Comparison of ENCODE assay signal across 1 cellular context in genomic region chr4:40763228-40763716, GRCh38.
TF ChIP-seq lines count a peak whose summit lies in the region.

No MANE protein-coding gene starts in this region.

TF ChIP-seq in WTC11, 78 proteins besides CTCF, POLR2A, EP300 and RAD21 (continued from another document):
- no peak for TF ChIP-seq ARID4B (CRISPR knock-in tag; IDR thresholded peaks at IDR 0.05; ENCODE audit: borderline replicate concordance)
- TF ChIP-seq ZMAT4 (CRISPR knock-in tag; IDR thresholded peaks at IDR 0.05): no peak
- no peak for TF ChIP-seq TEAD1 (CRISPR knock-in tag; IDR thresholded peaks at IDR 0.05)
- TF ChIP-seq, protein P1, sequence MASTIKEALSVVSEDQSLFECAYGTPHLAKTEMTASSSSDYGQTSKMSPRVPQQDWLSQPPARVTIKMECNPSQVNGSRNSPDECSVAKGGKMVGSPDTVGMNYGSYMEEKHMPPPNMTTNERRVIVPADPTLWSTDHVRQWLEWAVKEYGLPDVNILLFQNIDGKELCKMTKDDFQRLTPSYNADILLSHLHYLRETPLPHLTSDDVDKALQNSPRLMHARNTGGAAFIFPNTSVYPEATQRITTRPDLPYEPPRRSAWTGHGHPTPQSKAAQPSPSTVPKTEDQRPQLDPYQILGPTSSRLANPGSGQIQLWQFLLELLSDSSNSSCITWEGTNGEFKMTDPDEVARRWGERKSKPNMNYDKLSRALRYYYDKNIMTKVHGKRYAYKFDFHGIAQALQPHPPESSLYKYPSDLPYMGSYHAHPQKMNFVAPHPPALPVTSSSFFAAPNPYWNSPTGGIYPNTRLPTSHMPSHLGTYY (CRISPR knock-in tag; IDR thresholded peaks at IDR 0.05): no peak
- TF ChIP-seq TEAD4 (CRISPR knock-in tag; IDR thresholded peaks at IDR 0.05): no peak
- TF ChIP-seq ESRRA (CRISPR knock-in tag; IDR thresholded peaks at IDR 0.05; ENCODE audit: borderline replicate concordance): no peak
- TF ChIP-seq, protein P2, sequence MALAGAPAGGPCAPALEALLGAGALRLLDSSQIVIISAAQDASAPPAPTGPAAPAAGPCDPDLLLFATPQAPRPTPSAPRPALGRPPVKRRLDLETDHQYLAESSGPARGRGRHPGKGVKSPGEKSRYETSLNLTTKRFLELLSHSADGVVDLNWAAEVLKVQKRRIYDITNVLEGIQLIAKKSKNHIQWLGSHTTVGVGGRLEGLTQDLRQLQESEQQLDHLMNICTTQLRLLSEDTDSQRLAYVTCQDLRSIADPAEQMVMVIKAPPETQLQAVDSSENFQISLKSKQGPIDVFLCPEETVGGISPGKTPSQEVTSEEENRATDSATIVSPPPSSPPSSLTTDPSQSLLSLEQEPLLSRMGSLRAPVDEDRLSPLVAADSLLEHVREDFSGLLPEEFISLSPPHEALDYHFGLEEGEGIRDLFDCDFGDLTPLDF (CRISPR knock-in tag; IDR thresholded peaks at IDR 0.05): no peak
- no peak for TF ChIP-seq SMAD4 (CRISPR knock-in tag; IDR thresholded peaks at IDR 0.05)
